8 cellular contexts compared by ENCODE assay signal in genomic region chr9:109010676-109011655, GRCh38. TPM values are rescaled to one million over a fixed set of nuclear protein-coding genes. Genes with fewer than 3 reads are reported as not detected.
DNase-seq lines count a peak whose midpoint lies in the region; ATAC-seq and TF ChIP-seq lines count a peak whose summit lies in the region.

No MANE protein-coding gene starts in this region.

- in situ Hi-C loops in Caki2 (cut with HindIII; ENCODE audit: low pct_unique_long_range_greater_than_20kb, low sequenced_read_pairs) = no loop called here

- peak; percentile 43 for DNase-seq in Caki2 (ENCODE audit: low read depth)
- DNase-seq in NAMALWA (ENCODE audit: low spot score) = peak; percentile 72
- DNase-seq in activated CD8-positive, alpha-beta memory T cell treated with anti-CD3 and anti-CD28 coated beads, Interleukin-2, amount 50 U/mL, for 1 hour (ENCODE audit: extremely low read depth) = peak; percentile 28
- DNase-seq in esophagus muscularis mucosa (ENCODE audit: extremely low spot score) = no peak
- no peak for DNase-seq in spleen
- DNase-seq in ureter (ENCODE audit: low spot score) = no peak

- WGBS in esophagus muscularis mucosa = 20% methylated on average over 2 of the region's 2 CpGs
- WGBS in spleen, 5 donors = 20 to 41% (median 40%) methylated on average over 2 of the region's 2 CpGs

- TF ChIP-seq CTCF in esophagus muscularis mucosa (IDR thresholded peaks at IDR 0.05) = no peak
- no peak for TF ChIP-seq CTCF in spleen (IDR thresholded peaks at IDR 0.05 in 8 of 11, conservative IDR thresholded peaks at IDR 0.05 in 3 of 11)

- no peaks in the 10 kb centered on the region for H3K9me3 ChIP-seq in esophagus muscularis mucosa
- no peaks in the 10 kb centered on the region for H3K9me3 ChIP-seq in spleen

- TF ChIP-seq POLR2A in esophagus muscularis mucosa (IDR thresholded peaks at IDR 0.05; ENCODE audit: low read depth) (no peak), spleen (IDR thresholded peaks at IDR 0.05) (no peak)

- H3K27ac ChIP-seq in esophagus muscularis mucosa (replicated peaks in 1 of 4) (peak overlapping the region; percentile 96 to 99 (median 99)), spleen (peak overlapping the region; percentile 49 to 91 (median 88))

- H3K27me3 ChIP-seq in esophagus muscularis mucosa (no peaks in the 10 kb centered on the region), spleen (replicated peaks in 1 of 7) (peaks cover 0 to 4% (median 0%) of the 10 kb centered on the region in 7 donors)

- TF ChIP-seq EP300 in esophagus muscularis mucosa (IDR thresholded peaks at IDR 0.05) = no peak

- peak overlapping the region; percentile 81 to 99 (median 92) for H3K4me3 ChIP-seq in esophagus muscularis mucosa
- peak overlapping the region in 5 of 8 donors; percentile 73 to 82 (median 77) for H3K4me3 ChIP-seq in spleen

- H3K4me1 ChIP-seq in esophagus muscularis mucosa = peaks cover 39 to 65% (median 53%) of the 10 kb centered on the region in 4 donors
- H3K4me1 ChIP-seq in spleen = peaks cover 7 to 55% (median 37%) of the 10 kb centered on the region in 6 donors

- ATAC-seq in GM21529 (IDR thresholded peaks at IDR 0.05; ENCODE audit: unreplicated experiment) (peak; percentile 36), HG02623 (IDR thresholded peaks at IDR 0.05; ENCODE audit: unreplicated experiment) (no peak)

- no peaks in the 10 kb centered on the region for H3K36me3 ChIP-seq in esophagus muscularis mucosa
- H3K36me3 ChIP-seq in spleen = no peaks in the 10 kb centered on the region

- intact Hi-C loops in esophagus muscularis mucosa (cut with DNase I) = loop anchor here (5.0 kb wide), 3 partner anchors 59 to 106 kb away; partner anchors contain the start of genes ABITRAM, ELP1 and TMEM245
- intact Hi-C loops in spleen (cut with DNase I; ENCODE audit: low total_unique reads) = loop anchor here (10.0 kb wide), 1 partner anchor 76 kb away; the partner anchor contains the start of genes ABITRAM and ELP1

RNA-seq across cellular contexts. Expression of gene CTNNAL1, which starts 2.3 kb away (rescaled TPM):
- 80.3 and 113 TPM in 2 replicates for total RNA-seq in Caki2 (2014; rRNA removed; shearing (Covaris generic); ENCODE audit: low replicate concordance)
- 10 to 100 TPM; 59.6 to 88.9 (median 69.6) TPM for total RNA-seq in esophagus muscularis mucosa
- total RNA-seq in spleen = 10 to 100 TPM; 26.2 to 43.2 (median 37.3) TPM
- 10 to 100 TPM; 14.6 to 41.6 (median 21.0) TPM for polyA plus RNA-seq in spleen
- 19.9 TPM for total RNA-seq in ureter

Comparison
In these comparisons a context has a peak if more than half of its experiments do, and no peak if none do; other contexts are left out.
1. DNase-seq: peak in Caki2 (single experiment), NAMALWA (single experiment) and activated CD8-positive, alpha-beta memory T cell treated with anti-CD3 and anti-CD28 coated beads, Interleukin-2, amount 50 U/mL, for 1 hour (single experiment); none in esophagus muscularis mucosa (single experiment), spleen (single experiment) and ureter (single experiment).